In the genomic region with DNA sequence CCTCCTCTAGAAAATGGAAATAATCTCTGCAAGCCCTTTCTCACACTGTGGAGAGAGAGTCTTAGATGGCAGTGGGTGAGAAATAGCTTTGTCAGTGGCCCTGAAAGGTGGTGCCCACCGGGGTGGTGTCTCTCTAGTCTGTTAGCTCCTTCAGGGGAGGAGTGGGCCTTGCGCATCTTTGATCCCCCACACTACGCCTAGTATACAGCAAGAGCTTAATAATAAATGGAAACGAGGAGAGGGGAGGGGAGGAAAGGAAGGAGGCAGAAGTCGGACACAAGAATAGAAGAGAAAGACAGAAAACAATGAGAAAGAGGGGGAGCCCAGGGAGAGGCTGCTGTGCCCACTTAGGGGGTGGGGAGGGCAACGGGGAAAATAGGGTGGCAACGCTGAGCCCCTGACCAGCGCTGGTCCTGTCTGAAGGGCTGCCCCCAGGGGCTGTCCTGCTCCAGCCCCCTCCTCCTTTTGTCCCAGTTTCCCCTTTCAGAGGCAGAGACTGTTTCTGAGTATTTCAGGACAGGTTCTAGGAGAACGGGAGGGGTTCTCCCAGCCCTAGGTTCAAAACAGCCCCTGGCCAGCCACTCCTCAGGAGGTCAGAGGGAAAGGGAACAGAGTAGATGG, we compare ENCODE assay signal across 9 cellular contexts. TPM values are rescaled to one million over a fixed set of nuclear protein-coding genes. Genes with fewer than 3 reads are reported as not detected.
DNase-seq lines count a peak whose midpoint lies in the region; ATAC-seq and TF ChIP-seq lines count a peak whose summit lies in the region.
"Had no signal": no experiment of that assay in that cellular context is flagged by ENCODE, and none has a peak within 500 bp of the region (broad histone marks: within the 10 kb centered on the region; RNA-seq: fewer than 3 reads in every experiment).

No MANE protein-coding gene starts in this region.

- H3K27me3 ChIP-seq in adrenal gland (no peaks in the 10 kb centered on the region), right lobe of liver (no peaks in the 10 kb centered on the region)

- 49 to 68% (median 52%) methylated on average over 9 of the region's 9 CpGs for WGBS in adrenal gland, 4 donors
- 29% methylated on average over 6 of the region's 9 CpGs for WGBS in right lobe of liver (ENCODE audit: insufficient coverage, low coverage, low lambda C conversion rate, missing lambda C conversion rate)

- peaks cover 49% of the 10 kb centered on the region for H3K4me1 Mint-ChIP-seq in T-helper 2 cell treated with Interferon-gamma antibody and Interleukin-4, amounts not matched to agents 5 μg/mL and 100 μg/mL, for 36 hours (ENCODE audit: low read depth)

- peak overlapping the region; percentile 87 for H3K27ac Mint-ChIP-seq in T-helper 2 cell treated with Interferon-gamma antibody and Interleukin-4, amounts not matched to agents 5 μg/mL and 100 μg/mL, for 36 hours

- H3K36me3 Mint-ChIP-seq in T-helper 2 cell treated with Interferon-gamma antibody and Interleukin-4, amounts not matched to agents 5 μg/mL and 100 μg/mL, for 36 hours (ENCODE audit: low read depth) = peaks cover 7% of the 10 kb centered on the region

- H3K27ac ChIP-seq in adrenal gland (peak overlapping the region in 3 of 5 donors; percentile 6 to 95 (median 85)), right lobe of liver (peak overlapping the region; percentile 81 to 92 (median 89)), temporal lobe (ENCODE audit: low read depth, low read length) (peak overlapping the region; percentile 85)
- H3K27ac ChIP-seq: KMS-11 had no signal

- TF ChIP-seq CTCF in adrenal gland (IDR thresholded peaks at IDR 0.05) = no peak
- TF ChIP-seq CTCF in right lobe of liver (IDR thresholded peaks at IDR 0.05) = no peak

- H3K4me3 ChIP-seq in adrenal gland = peak overlapping the region in 1 of 4 donors; percentile 77
- H3K4me3 ChIP-seq in right lobe of liver = peak overlapping the region; percentile 65 to 82 (median 75)

- no peak for DNase-seq in T-helper 2 cell treated with Interferon-gamma antibody and Interleukin-4, amounts not matched to agents 5 μg/mL and 100 μg/mL, for 36 hours (ENCODE audit: low spot score)
- DNase-seq in T-helper 2 cell (no peak), adrenal gland (no peak), right lobe of liver (no peak), HuH-7 (ENCODE audit: low spot score) (no peak), cerebellar cortex (ENCODE audit: low spot score) (no peak)

- TF ChIP-seq POLR2A in adrenal gland (IDR thresholded peaks at IDR 0.05) (no peak), right lobe of liver (IDR thresholded peaks at IDR 0.05) (no peak)

- H3K9me3 ChIP-seq in adrenal gland (replicated peaks in 1 of 3) (no peaks in the 10 kb centered on the region), right lobe of liver (no peaks in the 10 kb centered on the region)

- H3K36me3 ChIP-seq in adrenal gland (replicated peaks in 1 of 2) (no peaks in the 10 kb centered on the region), right lobe of liver (no peaks in the 10 kb centered on the region)

- H3K4me1 ChIP-seq in adrenal gland (replicated peaks in 1 of 2) (peaks cover 14 to 56% of the 10 kb centered on the region in 2 donors), right lobe of liver (peaks cover 2 to 46% (median 10%) of the 10 kb centered on the region in 4 donors)

- intact Hi-C loops in adrenal gland (cut with DNase I) = no loop called here
- intact Hi-C loops in right lobe of liver (cut with DNase I) = no loop called here

- no peak for ATAC-seq in right lobe of liver
- ATAC-seq in HG02798 (IDR thresholded peaks at IDR 0.05; ENCODE audit: poor library complexity, unreplicated experiment) = no peak

- no peaks in the 10 kb centered on the region for H3K9me3 Mint-ChIP-seq in T-helper 2 cell treated with Interferon-gamma antibody and Interleukin-4, amounts not matched to agents 5 μg/mL and 100 μg/mL, for 36 hours

- peak overlapping the region; percentile 87 for H3K4me3 Mint-ChIP-seq in T-helper 2 cell treated with Interferon-gamma antibody and Interleukin-4, amounts not matched to agents 5 μg/mL and 100 μg/mL, for 36 hours

- H3K27me3 Mint-ChIP-seq in T-helper 2 cell treated with Interferon-gamma antibody and Interleukin-4, amounts not matched to agents 5 μg/mL and 100 μg/mL, for 36 hours (ENCODE audit: low read depth) = no peaks in the 10 kb centered on the region

RNA-seq across cellular contexts. Expression of a gene that starts 1.2 kb away (rescaled TPM):
- total RNA-seq in adrenal gland (10 to 100 TPM; 23.7 to 53.7 (median 32.0) TPM), right lobe of liver (10 to 100 TPM in 5 of 6 experiments, 1 to 10 TPM in 1; 8.6 to 26.4 (median 24.5) TPM), temporal lobe (49.4 TPM)
- polyA plus RNA-seq in adrenal gland = 10 to 100 TPM in 1 of 3 donors, 1 to 10 TPM in 2; 4.9 to 15.2 (median 8.8) TPM

RNA-seq across cellular contexts. Expression of a gene that starts 49.1 kb away (rescaled TPM):
- total RNA-seq in adrenal gland = 1,000 to 10,000 TPM in 7 of 8 donors, 100 to 1,000 TPM in 1; 776 to 1,829 (median 1,308) TPM
- polyA plus RNA-seq in adrenal gland = 1,000 to 10,000 TPM; 1,074 to 1,454 (median 1,425) TPM
- 100 to 1,000 TPM; 311 to 560 (median 447) TPM for total RNA-seq in right lobe of liver
- total RNA-seq in temporal lobe = 533 TPM
